ENCODE assay signal across 21 cellular contexts in the genomic region with DNA sequence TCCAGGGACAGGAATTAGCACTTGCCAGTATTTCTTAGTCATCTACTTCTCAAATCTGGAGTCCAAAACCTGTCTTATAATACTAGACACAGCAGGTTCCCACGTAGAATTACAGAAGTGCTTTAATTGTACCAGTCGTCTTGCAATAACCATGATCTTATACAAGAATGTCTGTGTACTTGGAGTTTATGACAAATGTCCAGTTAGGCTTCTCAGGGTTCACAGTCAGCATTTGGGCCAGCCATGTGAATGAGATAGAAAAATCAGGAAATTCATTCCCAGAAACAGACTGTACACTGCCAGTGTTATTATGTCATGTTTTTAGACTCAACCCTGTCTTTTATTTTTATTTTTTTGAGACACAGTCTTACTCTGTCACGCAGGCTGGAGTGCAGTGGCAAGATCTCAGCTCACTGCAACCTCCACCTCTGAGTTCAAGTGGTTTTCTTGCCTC.
DNase-seq lines count a peak whose midpoint lies in the region; ATAC-seq and TF ChIP-seq lines count a peak whose summit lies in the region.
"Had no signal": no experiment of that assay in that cellular context is flagged by ENCODE, and none has a peak within 500 bp of the region (broad histone marks: within the 10 kb centered on the region; RNA-seq: fewer than 3 reads in every experiment).

No MANE protein-coding gene starts in this region.

- no peak overlapping the region for H2BK5ac ChIP-seq in mesenchymal stem cell (ENCODE audit: low read depth, low read length, poor library complexity, severe bottlenecking)

- H3K14ac ChIP-seq in mesenchymal stem cell (ENCODE audit: low read length in 2 of 2) = no peak overlapping the region

- no peaks in the 10 kb centered on the region for H3K27me3 ChIP-seq in body of pancreas
- no peaks in the 10 kb centered on the region for H3K27me3 ChIP-seq in gastroesophageal sphincter
- no peaks in the 10 kb centered on the region for H3K27me3 ChIP-seq in mesenchymal stem cell (ENCODE audit: control insufficient read depth in 1 of 2, insufficient read depth in 1 of 2, low read length in 2 of 2)
- no peaks in the 10 kb centered on the region for H3K27me3 ChIP-seq in stomach
- H3K27me3 ChIP-seq in effector memory CD4-positive, alpha-beta T cell (replicated peaks; ENCODE audit: control insufficient read depth, insufficient read depth, low read length, poor library complexity, severe bottlenecking) = no peaks in the 10 kb centered on the region

- WGBS in body of pancreas, 2 donors = 72 to 78% methylated on average over 3 of the region's 3 CpGs
- 31 to 62% methylated on average over 3 of the region's 3 CpGs for WGBS in gastroesophageal sphincter (ENCODE audit: low coverage in 1 of 2), 2 donors
- 100% methylated on average over 1 of the region's 3 CpGs for WGBS in mesenchymal stem cell
- WGBS in stomach, 5 donors = 62 to 81% (median 72%) methylated on average over 3 of the region's 3 CpGs

- H3K9ac ChIP-seq in mesenchymal stem cell (ENCODE audit: low read length) = peak overlapping the region; percentile 7
- H3K9ac ChIP-seq: BLaER1 treated with 17β-estradiol and CSF1 and Interleukin-3, amounts not matched to agents 10 nM and 100 nM had no signal

- no peak overlapping the region for H3K4me3 ChIP-seq in body of pancreas
- H3K4me3 ChIP-seq in gastroesophageal sphincter = no peak overlapping the region
- H3K4me3 ChIP-seq in mesenchymal stem cell (ENCODE audit: insufficient read depth in 1 of 2, low read depth in 1 of 2, low read length in 2 of 2) = no peak overlapping the region
- no peak overlapping the region for H3K4me3 ChIP-seq in stomach
- H3K4me3 ChIP-seq in effector memory CD4-positive, alpha-beta T cell (ENCODE audit: insufficient read depth, low read depth, low read length, poor library complexity, severe bottlenecking) = no peak overlapping the region
- H3K4me3 ChIP-seq: BLaER1 treated with 17β-estradiol and CSF1 and Interleukin-3, amounts not matched to agents 10 nM and 100 nM had no signal

- H2AFZ ChIP-seq in mesenchymal stem cell (ENCODE audit: low read depth, low read length) = no peak overlapping the region

- no peak overlapping the region for H4K8ac ChIP-seq in mesenchymal stem cell (ENCODE audit: low read length)

- no peak for TF ChIP-seq CTCF in body of pancreas (IDR thresholded peaks at IDR 0.05)
- TF ChIP-seq CTCF in gastroesophageal sphincter (IDR thresholded peaks at IDR 0.05) = no peak
- no peak for TF ChIP-seq CTCF in stomach (IDR thresholded peaks at IDR 0.05)

- no peaks in the 10 kb centered on the region for H3K4me1 ChIP-seq in body of pancreas
- H3K4me1 ChIP-seq in gastroesophageal sphincter = peaks cover 3 to 30% (median 21%) of the 10 kb centered on the region in 3 donors
- H3K4me1 ChIP-seq in mesenchymal stem cell (ENCODE audit: control insufficient read depth, insufficient read depth, low read depth, low read length) = no peaks in the 10 kb centered on the region
- H3K4me1 ChIP-seq in stomach = peaks cover 0 to 25% (median 15%) of the 10 kb centered on the region in 4 donors
- no peaks in the 10 kb centered on the region for H3K4me1 ChIP-seq in effector memory CD4-positive, alpha-beta T cell (ENCODE audit: control insufficient read depth, insufficient read depth, low read length, poor library complexity, severe bottlenecking)

- no peak for TF ChIP-seq POLR2A in body of pancreas (IDR thresholded peaks at IDR 0.05)
- no peak for TF ChIP-seq POLR2A in gastroesophageal sphincter (IDR thresholded peaks at IDR 0.05)
- TF ChIP-seq POLR2A in stomach (IDR thresholded peaks at IDR 0.05) = no peak

- H2BK15ac ChIP-seq in mesenchymal stem cell (ENCODE audit: low read depth, poor library complexity, severe bottlenecking) = no peak overlapping the region

- no peak overlapping the region for H2AK5ac ChIP-seq in mesenchymal stem cell (ENCODE audit: low read length, severe bottlenecking)

- no peak overlapping the region for H2BK12ac ChIP-seq in mesenchymal stem cell (ENCODE audit: low read length in 2 of 2)

- H3K23ac ChIP-seq in mesenchymal stem cell (ENCODE audit: low read length in 2 of 2) = no peak overlapping the region

- no peak overlapping the region for H3K18ac ChIP-seq in mesenchymal stem cell (ENCODE audit: low read depth in 1 of 2, low read length in 2 of 2)

- H2BK120ac ChIP-seq in mesenchymal stem cell (ENCODE audit: low read depth, low read length) = no peak overlapping the region

- no peaks in the 10 kb centered on the region for H3K79me1 ChIP-seq in mesenchymal stem cell (replicated peaks; ENCODE audit: low read length, poor library complexity, severe bottlenecking)

- DNase-seq in body of pancreas = no peak
- no peak for DNase-seq in mesenchymal stem cell
- no peak for DNase-seq in stomach
- DNase-seq in NCI-H1105 (lab: John Stamatoyannopoulos, UW) = no peak
- no peak for DNase-seq in effector memory CD4-positive, alpha-beta T cell
- DNase-seq in T-helper 2 cell = no peak
- DNase-seq: activated CD8-positive, alpha-beta T cell treated with anti-CD3 and anti-CD28 coated beads for 36 hours; activated T-cell treated with anti-CD3 and anti-CD28 coated beads, Interleukin-2, amount 50 U/mL, for 1 hour; amniotic stem cell; effector memory CD8-positive, alpha-beta T cell; naive thymus-derived CD8-positive, alpha-beta T cell; NCI-H1092 treated with DMSO at 0.1 percent for 48 hours; NCI-H524; RPMI8226; stimulated activated CD4-positive, alpha-beta T cell treated with anti-CD3 and anti-CD28 coated beads, Interleukin-4, amount 100 ng/mL, for 24 hours; T-helper 9 cell had no signal

- no peak overlapping the region for H3K4ac ChIP-seq in mesenchymal stem cell (ENCODE audit: low read depth in 1 of 2, low read length in 2 of 2)

- TF ChIP-seq EP300 in gastroesophageal sphincter (IDR thresholded peaks at IDR 0.05) (no peak), stomach (IDR thresholded peaks at IDR 0.05) (no peak)

- H3K36me3 ChIP-seq in body of pancreas (replicated peaks in 1 of 2; ENCODE audit: insufficient read depth in 1 of 2, low read depth in 2 of 2) (no peaks in the 10 kb centered on the region), gastroesophageal sphincter (no peaks in the 10 kb centered on the region), mesenchymal stem cell (ENCODE audit: control insufficient read depth in 1 of 2, insufficient read depth in 2 of 2, low read depth in 1 of 2, low read length in 2 of 2) (no peaks in the 10 kb centered on the region), stomach (no peaks in the 10 kb centered on the region)
- no peaks in the 10 kb centered on the region for H3K36me3 ChIP-seq in effector memory CD4-positive, alpha-beta T cell (ENCODE audit: control insufficient read depth, insufficient read depth, low read length)
- H3K36me3 ChIP-seq: BLaER1 treated with 17β-estradiol and CSF1 and Interleukin-3, amounts not matched to agents 10 nM and 100 nM had no signal

- H4K91ac ChIP-seq in mesenchymal stem cell (ENCODE audit: low read length) = no peak overlapping the region

- H3K4me2 ChIP-seq in mesenchymal stem cell (ENCODE audit: low read length, poor library complexity, severe bottlenecking) = no peak overlapping the region

- intact Hi-C loops in body of pancreas (cut with DNase I) = loop anchor here (10.0 kb wide), 1 partner anchor 56 kb away; no protein-coding TSS in a partner anchor
- intact Hi-C loops in stomach (cut with DNase I; ENCODE audit: low total_unique reads) = no loop called here

- ATAC-seq in body of pancreas = peak; percentile 27
- ATAC-seq in gastroesophageal sphincter = peak; percentile 54
- ATAC-seq in GM19324 (IDR thresholded peaks at IDR 0.05; ENCODE audit: low FRiP score, unreplicated experiment) = no peak
- ATAC-seq: activated CD4-positive, CD25-positive, alpha-beta regulatory T cell treated with anti-CD3 and anti-CD28 coated beads, Interleukin-2, amount 50 U/mL, for 24 hours; activated CD8-positive, alpha-beta T cell treated with anti-CD3 and anti-CD28 coated beads for 36 hours; effector memory CD8-positive, alpha-beta T cell; naive thymus-derived CD8-positive, alpha-beta T cell; SK-N-SH treated with all-trans-retinoic acid at 6 μM for 48 hours had no signal

- H3K9me3 ChIP-seq in body of pancreas (no peaks in the 10 kb centered on the region), gastroesophageal sphincter (no peaks in the 10 kb centered on the region), mesenchymal stem cell (ENCODE audit: control insufficient read depth, low read length) (no peaks in the 10 kb centered on the region), stomach (no peaks in the 10 kb centered on the region)
- H3K9me3 ChIP-seq in effector memory CD4-positive, alpha-beta T cell (ENCODE audit: control insufficient read depth, low read length) = no peaks in the 10 kb centered on the region

- no peak overlapping the region for H3K27ac ChIP-seq in body of pancreas
- H3K27ac ChIP-seq in gastroesophageal sphincter = peak overlapping the region in 3 of 4 donors; percentile 61 to 76 (median 75)
- H3K27ac ChIP-seq in mesenchymal stem cell (ENCODE audit: low read length, poor library complexity, severe bottlenecking) = no peak overlapping the region
- H3K27ac ChIP-seq in stomach = peak overlapping the region in 4 of 5 donors; percentile 23 to 44 (median 42)
- H3K27ac ChIP-seq in effector memory CD4-positive, alpha-beta T cell (ENCODE audit: insufficient read depth, low read length, poor library complexity, severe bottlenecking) = no peak overlapping the region
- H3K27ac ChIP-seq: BLaER1 treated with 17β-estradiol and CSF1 and Interleukin-3, amounts not matched to agents 10 nM and 100 nM had no signal

Comparison
In these comparisons a context has a peak if more than half of its experiments do, and no peak if none do; other contexts are left out.
1. H3K27ac ChIP-seq: peak in gastroesophageal sphincter (3 of 4) and stomach (4 of 5); none in body of pancreas (0 of 4), mesenchymal stem cell (single experiment) and effector memory CD4-positive, alpha-beta T cell (single experiment).